ENCODE assay signal across 12 cellular contexts in genomic region chr19:55014714-55015113, GRCh38. TPM values are rescaled to one million over a fixed set of nuclear protein-coding genes. Genes with fewer than 3 reads are reported as not detected.
DNase-seq lines count a peak whose midpoint lies in the region; ATAC-seq and TF ChIP-seq lines count a peak whose summit lies in the region.
"Had no signal": no experiment of that assay in that cellular context is flagged by ENCODE, and none has a peak within 500 bp of the region (broad histone marks: within the 10 kb centered on the region; RNA-seq: fewer than 3 reads in every experiment).

No MANE protein-coding gene starts in this region.

- H3K36me3 Mint-ChIP-seq in activated naive CD8-positive, alpha-beta T cell, result peaks cover 30% of the 10 kb centered on the region
- H3K36me3 Mint-ChIP-seq in activated naive CD8-positive, alpha-beta T cell treated with anti-CD3 and anti-CD28 coated beads, Interleukin-2, amount 50 U/mL, for 24 hours (ENCODE audit: low read depth), result peaks cover 18% of the 10 kb centered on the region
- peaks cover 15% of the 10 kb centered on the region for H3K36me3 Mint-ChIP-seq in stimulated activated effector memory CD8-positive, alpha-beta T cell treated with anti-CD3 and anti-CD28 coated beads, Interleukin-12 subunit alpha, Interleukin-12 subunit beta, amount 100 ng/mL, for 72 hours

- no peak for DNase-seq in activated naive CD8-positive, alpha-beta T cell treated with anti-CD3 and anti-CD28 coated beads, Interleukin-2, amount 50 U/mL, for 24 hours
- DNase-seq in RPMI7951 (ENCODE audit: low read depth), result peak; percentile 43
- no peak for DNase-seq in stimulated activated effector memory CD8-positive, alpha-beta T cell treated with anti-CD3 and anti-CD28 coated beads, Interleukin-12 subunit alpha, Interleukin-12 subunit beta, amount 100 ng/mL, for 72 hours (ENCODE audit: low spot score in 2 of 2)
- no peak for DNase-seq in HEK293T (ENCODE audit: extremely low spot score)
- DNase-seq: C1 segment of cervical spinal cord, NCI-H1930, RPMI8226 had no signal

- H3K4me3 Mint-ChIP-seq in activated naive CD8-positive, alpha-beta T cell, result peak overlapping the region; percentile 54
- H3K4me3 Mint-ChIP-seq in activated naive CD8-positive, alpha-beta T cell treated with anti-CD3 and anti-CD28 coated beads, Interleukin-2, amount 50 U/mL, for 24 hours, result no peak overlapping the region
- peak overlapping the region; percentile 52 for H3K4me3 Mint-ChIP-seq in stimulated activated effector memory CD8-positive, alpha-beta T cell treated with anti-CD3 and anti-CD28 coated beads, Interleukin-12 subunit alpha, Interleukin-12 subunit beta, amount 100 ng/mL, for 72 hours

- no peaks in the 10 kb centered on the region for H3K27me3 Mint-ChIP-seq in activated naive CD8-positive, alpha-beta T cell
- peaks cover 2% of the 10 kb centered on the region for H3K27me3 Mint-ChIP-seq in activated naive CD8-positive, alpha-beta T cell treated with anti-CD3 and anti-CD28 coated beads, Interleukin-2, amount 50 U/mL, for 24 hours

- peaks cover 2% of the 10 kb centered on the region for H3K4me1 Mint-ChIP-seq in activated naive CD8-positive, alpha-beta T cell (ENCODE audit: low read depth)
- H3K4me1 Mint-ChIP-seq in activated naive CD8-positive, alpha-beta T cell treated with anti-CD3 and anti-CD28 coated beads, Interleukin-2, amount 50 U/mL, for 24 hours, result no peaks in the 10 kb centered on the region
- H3K4me1 Mint-ChIP-seq in stimulated activated effector memory CD8-positive, alpha-beta T cell treated with anti-CD3 and anti-CD28 coated beads, Interleukin-12 subunit alpha, Interleukin-12 subunit beta, amount 100 ng/mL, for 72 hours, result peaks cover 21% of the 10 kb centered on the region

- POLR2A ChIA-PET in HEK293T (lab: Yijun Ruan, JAX), result no interaction called here

- no peaks in the 10 kb centered on the region for H3K9me3 Mint-ChIP-seq in activated naive CD8-positive, alpha-beta T cell (ENCODE audit: low read depth)
- H3K9me3 Mint-ChIP-seq in activated naive CD8-positive, alpha-beta T cell treated with anti-CD3 and anti-CD28 coated beads, Interleukin-2, amount 50 U/mL, for 24 hours, result peaks cover 20% of the 10 kb centered on the region
- peaks cover 6% of the 10 kb centered on the region for H3K9me3 Mint-ChIP-seq in stimulated activated effector memory CD8-positive, alpha-beta T cell treated with anti-CD3 and anti-CD28 coated beads, Interleukin-12 subunit alpha, Interleukin-12 subunit beta, amount 100 ng/mL, for 72 hours

- CTCF ChIA-PET in HEK293T (lab: Yijun Ruan, JAX), result no interaction called here

- no peak for ATAC-seq in activated naive CD8-positive, alpha-beta T cell treated with anti-CD3 and anti-CD28 coated beads, Interleukin-2, amount 50 U/mL, for 24 hours
- ATAC-seq in esophagus mucosa (peak; percentile 59), GM18505 (IDR thresholded peaks at IDR 0.05; ENCODE audit: unreplicated experiment) (no peak), HG03108 (IDR thresholded peaks at IDR 0.05; ENCODE audit: unreplicated experiment) (no peak)
- ATAC-seq in stimulated activated effector memory CD8-positive, alpha-beta T cell treated with anti-CD3 and anti-CD28 coated beads, Interleukin-12 subunit alpha, Interleukin-12 subunit beta, amount 100 ng/mL, for 72 hours, result peak; percentile 75

- TF ChIP-seq POLR2A in GM18505 (IDR thresholded peaks at IDR 0.05; ENCODE audit: borderline replicate concordance, extremely low read depth, insufficient read depth, insufficient read length), result no peak

- H3K27ac Mint-ChIP-seq in activated naive CD8-positive, alpha-beta T cell, result no peak overlapping the region
- H3K27ac Mint-ChIP-seq in activated naive CD8-positive, alpha-beta T cell treated with anti-CD3 and anti-CD28 coated beads, Interleukin-2, amount 50 U/mL, for 24 hours, result no peak overlapping the region
- H3K27ac Mint-ChIP-seq in stimulated activated effector memory CD8-positive, alpha-beta T cell treated with anti-CD3 and anti-CD28 coated beads, Interleukin-12 subunit alpha, Interleukin-12 subunit beta, amount 100 ng/mL, for 72 hours, result peak overlapping the region; percentile 40

TF ChIP-seq in HEK293T, 16 proteins besides CTCF, POLR2A, EP300 and RAD21:
- TF ChIP-seq FOXK2 (IDR thresholded peaks at IDR 0.05) (no peak), ARNT (IDR thresholded peaks at IDR 0.05) (no peak), BHLHE40 (IDR thresholded peaks at IDR 0.05; ENCODE audit: borderline replicate concordance) (no peak), FOXA1 (IDR thresholded peaks at IDR 0.05) (no peak), TARDBP (IDR thresholded peaks at IDR 0.05) (no peak), L3MBTL2 (conservative IDR thresholded peaks at IDR 0.05) (no peak), FOXM1 (IDR thresholded peaks at IDR 0.05; ENCODE audit: borderline replicate concordance) (no peak), SP1 (IDR thresholded peaks at IDR 0.05) (no peak), NFRKB (IDR thresholded peaks at IDR 0.05) (no peak), CTBP1 (IDR thresholded peaks at IDR 0.05; ENCODE audit: borderline replicate concordance) (no peak), LEF1 (IDR thresholded peaks at IDR 0.05; ENCODE audit: borderline replicate concordance) (no peak), HDGF (IDR thresholded peaks at IDR 0.05; ENCODE audit: borderline replicate concordance) (no peak), ZNF384 (IDR thresholded peaks at IDR 0.05) (no peak), SUZ12 (IDR thresholded peaks at IDR 0.05) (no peak), ELF4 (IDR thresholded peaks at IDR 0.05) (no peak)
- TF ChIP-seq, protein P1, sequence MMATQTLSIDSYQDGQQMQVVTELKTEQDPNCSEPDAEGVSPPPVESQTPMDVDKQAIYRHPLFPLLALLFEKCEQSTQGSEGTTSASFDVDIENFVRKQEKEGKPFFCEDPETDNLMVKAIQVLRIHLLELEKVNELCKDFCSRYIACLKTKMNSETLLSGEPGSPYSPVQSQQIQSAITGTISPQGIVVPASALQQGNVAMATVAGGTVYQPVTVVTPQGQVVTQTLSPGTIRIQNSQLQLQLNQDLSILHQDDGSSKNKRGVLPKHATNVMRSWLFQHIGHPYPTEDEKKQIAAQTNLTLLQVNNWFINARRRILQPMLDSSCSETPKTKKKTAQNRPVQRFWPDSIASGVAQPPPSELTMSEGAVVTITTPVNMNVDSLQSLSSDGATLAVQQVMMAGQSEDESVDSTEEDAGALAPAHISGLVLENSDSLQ (IDR thresholded peaks at IDR 0.05), result no peak

RNA-seq across cellular contexts. Expression of gene GP6, which starts 23.4 kb away (rescaled TPM):
- total RNA-seq in RPMI7951 (2014; rRNA removed; shearing (Covaris generic)), result not detected in 2 replicates
- 0.40 TPM for total RNA-seq in esophagus mucosa
- total RNA-seq: pulmonary artery endothelial cell had no signal

RNA-seq across cellular contexts. Expression of gene RDH13, which starts 48.2 kb away (rescaled TPM):
- 5.2 and 7.3 TPM in 2 replicates for total RNA-seq in RPMI7951 (2014; rRNA removed; shearing (Covaris generic))
- 33.7 TPM for total RNA-seq in esophagus mucosa

RNA-seq across cellular contexts. Expression of gene NLRP2, which starts 48.5 kb away (rescaled TPM):
- total RNA-seq in RPMI7951 (2014; rRNA removed; shearing (Covaris generic)), result 0.12 and 0.20 TPM in 2 replicates
- 71.6 TPM for total RNA-seq in esophagus mucosa

Comparison
In these comparisons a context has a peak if more than half of its experiments do, and no peak if none do; other contexts are left out.
1. ATAC-seq: peak in esophagus mucosa (single experiment) and stimulated activated effector memory CD8-positive, alpha-beta T cell treated with anti-CD3 and anti-CD28 coated beads, Interleukin-12 subunit alpha, Interleukin-12 subunit beta, amount 100 ng/mL, for 72 hours (single experiment); none in activated naive CD8-positive, alpha-beta T cell treated with anti-CD3 and anti-CD28 coated beads, Interleukin-2, amount 50 U/mL, for 24 hours (single experiment), GM18505 (single experiment) and HG03108 (single experiment).
2. RNA of gene NLRP2, which starts 48.5 kb away (total RNA-seq): 71.6 TPM in esophagus mucosa (single experiment); 0.12 to 0.20 TPM in RPMI7951; every median in the first group is over 10 times any median in the second.